Comparison of ENCODE assay signal across 2 cellular contexts in the genomic region with DNA sequence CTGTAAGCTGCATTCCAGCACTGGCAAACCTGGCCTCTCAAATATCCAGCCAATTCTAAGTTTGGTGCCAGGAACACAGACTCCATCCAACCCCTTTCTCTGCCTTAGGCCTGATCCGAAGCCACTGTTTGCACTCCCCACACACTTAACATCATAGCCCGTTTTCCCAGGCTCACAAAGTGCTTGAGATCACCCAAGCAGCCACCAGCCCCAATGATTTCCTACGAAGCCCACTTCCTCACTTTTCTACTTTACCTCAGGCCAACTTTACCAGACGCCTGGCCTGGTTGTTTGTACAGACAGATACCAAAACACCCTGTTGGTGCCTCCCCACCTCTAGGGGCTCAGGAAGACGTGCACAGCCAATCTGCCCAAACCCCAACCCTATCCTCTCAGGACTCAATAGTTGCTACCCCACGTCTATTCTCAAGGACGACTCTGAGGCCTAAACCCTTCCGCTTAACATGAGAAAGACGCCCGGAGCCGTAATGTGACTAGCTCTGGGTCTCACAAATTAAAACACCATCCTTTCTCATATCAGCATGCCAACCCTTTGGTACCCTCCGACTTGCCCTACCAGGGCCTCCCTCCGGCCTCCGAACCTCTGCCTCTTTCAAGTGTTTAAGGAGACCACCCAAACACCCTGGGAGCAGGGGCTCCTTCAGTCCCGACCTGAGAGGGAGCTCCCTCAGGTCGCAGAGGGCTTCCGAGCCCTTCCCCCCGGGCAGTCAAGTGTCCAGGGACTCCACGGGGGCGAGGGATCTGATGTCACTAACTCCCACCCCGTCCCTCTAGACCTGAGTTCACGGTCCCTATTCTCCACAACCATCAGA.
A peak's percentile ranks its signal among the peaks of the same experiment; 100 is the strongest.
TF ChIP-seq lines count a peak whose summit lies in the region.

No MANE protein-coding gene starts in this region.

TF ChIP-seq in HEK293, 187 proteins besides CTCF, POLR2A, EP300 and RAD21:
- TF ChIP-seq, protein P1, sequence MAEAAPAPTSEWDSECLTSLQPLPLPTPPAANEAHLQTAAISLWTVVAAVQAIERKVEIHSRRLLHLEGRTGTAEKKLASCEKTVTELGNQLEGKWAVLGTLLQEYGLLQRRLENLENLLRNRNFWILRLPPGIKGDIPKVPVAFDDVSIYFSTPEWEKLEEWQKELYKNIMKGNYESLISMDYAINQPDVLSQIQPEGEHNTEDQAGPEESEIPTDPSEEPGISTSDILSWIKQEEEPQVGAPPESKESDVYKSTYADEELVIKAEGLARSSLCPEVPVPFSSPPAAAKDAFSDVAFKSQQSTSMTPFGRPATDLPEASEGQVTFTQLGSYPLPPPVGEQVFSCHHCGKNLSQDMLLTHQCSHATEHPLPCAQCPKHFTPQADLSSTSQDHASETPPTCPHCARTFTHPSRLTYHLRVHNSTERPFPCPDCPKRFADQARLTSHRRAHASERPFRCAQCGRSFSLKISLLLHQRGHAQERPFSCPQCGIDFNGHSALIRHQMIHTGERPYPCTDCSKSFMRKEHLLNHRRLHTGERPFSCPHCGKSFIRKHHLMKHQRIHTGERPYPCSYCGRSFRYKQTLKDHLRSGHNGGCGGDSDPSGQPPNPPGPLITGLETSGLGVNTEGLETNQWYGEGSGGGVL (tag by site-specific recombination; IDR thresholded peaks at IDR 0.05), result peak; percentile 31; the same call in 1 of the 2 replicates
- TF ChIP-seq ZNF391 (tag by site-specific recombination; IDR thresholded peaks at IDR 0.05; ENCODE audit: borderline replicate concordance, low read depth), result 0 out of 2 replicates have a peak, but pooled peaks have one; percentile 9
- TF ChIP-seq ZBTB48 (tag by site-specific recombination; IDR thresholded peaks at IDR 0.05), result 0 out of 2 replicates have a peak, but pooled peaks have one; percentile 92
- TF ChIP-seq ZFHX2 (tag by site-specific recombination; conservative IDR thresholded peaks at IDR 0.05), result no peak
- peak; percentile 39; the same call in 1 of the 2 replicates for TF ChIP-seq FEZF1 (tag by site-specific recombination; IDR thresholded peaks at IDR 0.05)
- TF ChIP-seq ZNF514 (tag by site-specific recombination; IDR thresholded peaks at IDR 0.05), result no peak
- TF ChIP-seq MYNN (tag by site-specific recombination; IDR thresholded peaks at IDR 0.05; ENCODE audit: borderline replicate concordance), result 0 out of 2 replicates have a peak, but pooled peaks have one; percentile 17
- TF ChIP-seq, protein P2, sequence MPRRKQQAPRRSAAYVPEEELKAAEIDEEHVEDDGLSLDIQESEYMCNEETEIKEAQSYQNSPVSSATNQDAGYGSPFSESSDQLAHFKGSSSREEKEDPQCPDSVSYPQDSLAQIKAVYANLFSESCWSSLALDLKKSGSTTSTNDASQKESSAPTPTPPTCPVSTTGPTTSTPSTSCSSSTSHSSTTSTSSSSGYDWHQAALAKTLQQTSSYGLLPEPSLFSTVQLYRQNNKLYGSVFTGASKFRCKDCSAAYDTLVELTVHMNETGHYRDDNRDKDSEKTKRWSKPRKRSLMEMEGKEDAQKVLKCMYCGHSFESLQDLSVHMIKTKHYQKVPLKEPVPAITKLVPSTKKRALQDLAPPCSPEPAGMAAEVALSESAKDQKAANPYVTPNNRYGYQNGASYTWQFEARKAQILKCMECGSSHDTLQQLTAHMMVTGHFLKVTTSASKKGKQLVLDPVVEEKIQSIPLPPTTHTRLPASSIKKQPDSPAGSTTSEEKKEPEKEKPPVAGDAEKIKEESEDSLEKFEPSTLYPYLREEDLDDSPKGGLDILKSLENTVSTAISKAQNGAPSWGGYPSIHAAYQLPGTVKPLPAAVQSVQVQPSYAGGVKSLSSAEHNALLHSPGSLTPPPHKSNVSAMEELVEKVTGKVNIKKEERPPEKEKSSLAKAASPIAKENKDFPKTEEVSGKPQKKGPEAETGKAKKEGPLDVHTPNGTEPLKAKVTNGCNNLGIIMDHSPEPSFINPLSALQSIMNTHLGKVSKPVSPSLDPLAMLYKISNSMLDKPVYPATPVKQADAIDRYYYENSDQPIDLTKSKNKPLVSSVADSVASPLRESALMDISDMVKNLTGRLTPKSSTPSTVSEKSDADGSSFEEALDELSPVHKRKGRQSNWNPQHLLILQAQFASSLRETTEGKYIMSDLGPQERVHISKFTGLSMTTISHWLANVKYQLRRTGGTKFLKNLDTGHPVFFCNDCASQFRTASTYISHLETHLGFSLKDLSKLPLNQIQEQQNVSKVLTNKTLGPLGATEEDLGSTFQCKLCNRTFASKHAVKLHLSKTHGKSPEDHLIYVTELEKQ (tag by site-specific recombination; IDR thresholded peaks at IDR 0.05; ENCODE audit: borderline replicate concordance), result 0 out of 2 replicates have a peak, but pooled peaks have one; percentile 63
- TF ChIP-seq ZBTB20 (tag by site-specific recombination; IDR thresholded peaks at IDR 0.05), result peak; percentile 13; the same call in 1 of the 2 replicates
- peak; percentile 38; the same call in 1 of the 2 replicates for TF ChIP-seq OVOL3 (tag by site-specific recombination; IDR thresholded peaks at IDR 0.05)
- no peak for TF ChIP-seq ZNF157 (tag by site-specific recombination; IDR thresholded peaks at IDR 0.05)

TF ChIP-seq in GM12878, 131 proteins besides CTCF, POLR2A, EP300 and RAD21:
- TF ChIP-seq ASH2L (IDR thresholded peaks at IDR 0.05; ENCODE audit: borderline replicate concordance, low read depth), result no peak
- no peak for TF ChIP-seq SMC3 (IDR thresholded peaks at IDR 0.05; ENCODE audit: borderline replicate concordance, low read length)
- TF ChIP-seq SMAD1 (IDR thresholded peaks at IDR 0.05; ENCODE audit: low read depth, partially characterized antibody), result peak; percentile 14
- TF ChIP-seq, protein P3, sequence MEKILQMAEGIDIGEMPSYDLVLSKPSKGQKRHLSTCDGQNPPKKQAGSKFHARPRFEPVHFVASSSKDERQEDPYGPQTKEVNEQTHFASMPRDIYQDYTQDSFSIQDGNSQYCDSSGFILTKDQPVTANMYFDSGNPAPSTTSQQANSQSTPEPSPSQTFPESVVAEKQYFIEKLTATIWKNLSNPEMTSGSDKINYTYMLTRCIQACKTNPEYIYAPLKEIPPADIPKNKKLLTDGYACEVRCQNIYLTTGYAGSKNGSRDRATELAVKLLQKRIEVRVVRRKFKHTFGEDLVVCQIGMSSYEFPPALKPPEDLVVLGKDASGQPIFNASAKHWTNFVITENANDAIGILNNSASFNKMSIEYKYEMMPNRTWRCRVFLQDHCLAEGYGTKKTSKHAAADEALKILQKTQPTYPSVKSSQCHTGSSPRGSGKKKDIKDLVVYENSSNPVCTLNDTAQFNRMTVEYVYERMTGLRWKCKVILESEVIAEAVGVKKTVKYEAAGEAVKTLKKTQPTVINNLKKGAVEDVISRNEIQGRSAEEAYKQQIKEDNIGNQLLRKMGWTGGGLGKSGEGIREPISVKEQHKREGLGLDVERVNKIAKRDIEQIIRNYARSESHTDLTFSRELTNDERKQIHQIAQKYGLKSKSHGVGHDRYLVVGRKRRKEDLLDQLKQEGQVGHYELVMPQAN (conservative IDR thresholded peaks at IDR 0.05), result no peak
- no peak for TF ChIP-seq NR2C2 (IDR thresholded peaks at IDR 0.05; ENCODE audit: borderline replicate concordance, control insufficient read depth, insufficient read length, low read depth)
- no peak for TF ChIP-seq TAF1 (IDR thresholded peaks at IDR 0.05; ENCODE audit: borderline replicate concordance, low read depth, low read length)
- no peak for TF ChIP-seq TCF3 (IDR thresholded peaks at IDR 0.05; ENCODE audit: borderline replicate concordance, insufficient read depth, low read depth, low read length)
- no peak for TF ChIP-seq CBFB (IDR thresholded peaks at IDR 0.05; ENCODE audit: low read depth)
- TF ChIP-seq, protein P4, sequence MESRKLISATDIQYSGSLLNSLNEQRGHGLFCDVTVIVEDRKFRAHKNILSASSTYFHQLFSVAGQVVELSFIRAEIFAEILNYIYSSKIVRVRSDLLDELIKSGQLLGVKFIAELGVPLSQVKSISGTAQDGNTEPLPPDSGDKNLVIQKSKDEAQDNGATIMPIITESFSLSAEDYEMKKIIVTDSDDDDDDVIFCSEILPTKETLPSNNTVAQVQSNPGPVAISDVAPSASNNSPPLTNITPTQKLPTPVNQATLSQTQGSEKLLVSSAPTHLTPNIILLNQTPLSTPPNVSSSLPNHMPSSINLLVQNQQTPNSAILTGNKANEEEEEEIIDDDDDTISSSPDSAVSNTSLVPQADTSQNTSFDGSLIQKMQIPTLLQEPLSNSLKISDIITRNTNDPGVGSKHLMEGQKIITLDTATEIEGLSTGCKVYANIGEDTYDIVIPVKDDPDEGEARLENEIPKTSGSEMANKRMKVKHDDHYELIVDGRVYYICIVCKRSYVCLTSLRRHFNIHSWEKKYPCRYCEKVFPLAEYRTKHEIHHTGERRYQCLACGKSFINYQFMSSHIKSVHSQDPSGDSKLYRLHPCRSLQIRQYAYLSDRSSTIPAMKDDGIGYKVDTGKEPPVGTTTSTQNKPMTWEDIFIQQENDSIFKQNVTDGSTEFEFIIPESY (IDR thresholded peaks at IDR 0.05), result no peak
- TF ChIP-seq CREM (IDR thresholded peaks at IDR 0.05; ENCODE audit: low read depth), result no peak
- TF ChIP-seq SPI1 (IDR thresholded peaks at IDR 0.05; ENCODE audit: borderline replicate concordance, insufficient read depth, low read depth, low read length), result peak; percentile 13; the same call in 1 of the 2 replicates
- TF ChIP-seq, protein P5, sequence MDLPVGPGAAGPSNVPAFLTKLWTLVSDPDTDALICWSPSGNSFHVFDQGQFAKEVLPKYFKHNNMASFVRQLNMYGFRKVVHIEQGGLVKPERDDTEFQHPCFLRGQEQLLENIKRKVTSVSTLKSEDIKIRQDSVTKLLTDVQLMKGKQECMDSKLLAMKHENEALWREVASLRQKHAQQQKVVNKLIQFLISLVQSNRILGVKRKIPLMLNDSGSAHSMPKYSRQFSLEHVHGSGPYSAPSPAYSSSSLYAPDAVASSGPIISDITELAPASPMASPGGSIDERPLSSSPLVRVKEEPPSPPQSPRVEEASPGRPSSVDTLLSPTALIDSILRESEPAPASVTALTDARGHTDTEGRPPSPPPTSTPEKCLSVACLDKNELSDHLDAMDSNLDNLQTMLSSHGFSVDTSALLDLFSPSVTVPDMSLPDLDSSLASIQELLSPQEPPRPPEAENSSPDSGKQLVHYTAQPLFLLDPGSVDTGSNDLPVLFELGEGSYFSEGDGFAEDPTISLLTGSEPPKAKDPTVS (IDR thresholded peaks at IDR 0.05; ENCODE audit: low read depth, low read length), result no peak
